Comparison of ENCODE assay signal across 2 cellular contexts in genomic region chr17:31841850-31842415, GRCh38.
TF ChIP-seq lines count a peak whose summit lies in the region.

No MANE protein-coding gene starts in this region.

TF ChIP-seq in SK-N-SH, 30 proteins besides CTCF, POLR2A, EP300 and RAD21 (continued from another document):
- TF ChIP-seq REST (IDR thresholded peaks at IDR 0.05; ENCODE audit: low read depth, low read length) (no peak), FOXM1 (IDR thresholded peaks at IDR 0.05; ENCODE audit: low read depth) (no peak), JUND (IDR thresholded peaks at IDR 0.05) (no peak), ELF1 (IDR thresholded peaks at IDR 0.05) (no peak), SIN3A (IDR thresholded peaks at IDR 0.05; ENCODE audit: borderline replicate concordance, low read depth, low read length) (no peak), NRF1 (IDR thresholded peaks at IDR 0.05; ENCODE audit: low read depth, low read length) (no peak), TCF12 (IDR thresholded peaks at IDR 0.05) (no peak), PBX3 (IDR thresholded peaks at IDR 0.05) (no peak), FOSL2 (IDR thresholded peaks at IDR 0.05; ENCODE audit: borderline replicate concordance, low read depth) (no peak), USF2 (IDR thresholded peaks at IDR 0.05; ENCODE audit: borderline replicate concordance, low read depth, low read length) (no peak), SMC3 (IDR thresholded peaks at IDR 0.05; ENCODE audit: low read depth, low read length) (no peak)

TF ChIP-seq in SK-N-SH treated with all-trans-retinoic acid at 6 μM for 48 hours, 23 proteins besides CTCF, POLR2A, EP300 and RAD21 (continued from another document):
- TF ChIP-seq POU6F1 (CRISPR knock-in tag; IDR thresholded peaks at IDR 0.05; ENCODE audit: borderline replicate concordance, low read depth) (no peak), ZC3H10 (CRISPR knock-in tag; IDR thresholded peaks at IDR 0.05) (no peak), PATZ1 (CRISPR knock-in tag; IDR thresholded peaks at IDR 0.05; ENCODE audit: borderline replicate concordance) (no peak), ZNF70 (CRISPR knock-in tag; IDR thresholded peaks at IDR 0.05) (no peak), ARNTL (CRISPR knock-in tag; IDR thresholded peaks at IDR 0.05; ENCODE audit: borderline replicate concordance, low read depth) (no peak), CREB5 (CRISPR knock-in tag; IDR thresholded peaks at IDR 0.05; ENCODE audit: low read depth) (no peak), BACH2 (CRISPR knock-in tag; IDR thresholded peaks at IDR 0.05; ENCODE audit: borderline replicate concordance) (no peak), ISL1 (CRISPR knock-in tag; IDR thresholded peaks at IDR 0.05) (no peak), TOX (CRISPR knock-in tag; IDR thresholded peaks at IDR 0.05; ENCODE audit: borderline replicate concordance) (no peak), ZFP30 (CRISPR knock-in tag; IDR thresholded peaks at IDR 0.05) (no peak), GLIS3 (CRISPR knock-in tag; IDR thresholded peaks at IDR 0.05) (no peak), ESRRG (CRISPR knock-in tag; IDR thresholded peaks at IDR 0.05) (no peak)
